ENCODE assay signal across 1 cellular context in genomic region chr9:78866228-78867132, GRCh38.
TF ChIP-seq lines count a peak whose summit lies in the region.

No MANE protein-coding gene starts in this region.

TF ChIP-seq in SK-N-SH treated with all-trans-retinoic acid at 6 μM for 48 hours, 23 proteins besides CTCF, POLR2A, EP300 and RAD21 (continued from another document):
- TF ChIP-seq PATZ1 (CRISPR knock-in tag; IDR thresholded peaks at IDR 0.05; ENCODE audit: borderline replicate concordance) (no peak), GLIS3 (CRISPR knock-in tag; IDR thresholded peaks at IDR 0.05) (no peak)
